24 cellular contexts compared by ENCODE assay signal in the genomic region with DNA sequence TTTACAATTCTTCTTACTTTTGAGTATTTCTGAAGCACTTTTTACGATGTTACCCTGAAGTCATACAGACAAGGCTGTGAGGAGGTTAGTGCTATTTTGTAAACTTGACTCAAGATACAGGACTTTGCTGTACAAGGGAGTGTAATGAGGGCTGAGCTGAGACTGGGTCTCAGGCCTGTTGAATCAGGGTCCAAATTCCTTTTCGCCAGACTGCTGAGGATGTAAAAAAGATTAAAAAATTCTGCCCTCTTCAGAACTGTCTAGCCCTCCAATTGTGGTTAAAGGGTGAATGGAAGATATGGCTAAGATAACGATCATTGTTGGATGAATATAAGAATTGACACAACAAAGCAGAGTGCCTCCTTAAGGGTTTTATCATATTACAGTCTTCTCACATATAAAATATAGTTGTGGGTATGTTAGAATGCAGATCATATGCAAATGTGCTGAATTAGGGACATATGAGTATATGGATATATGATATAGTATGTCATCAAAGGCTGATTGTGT.
DNase-seq lines count a peak whose midpoint lies in the region; ATAC-seq and TF ChIP-seq lines count a peak whose summit lies in the region.
"Had no signal": no experiment of that assay in that cellular context is flagged by ENCODE, and none has a peak within 500 bp of the region (broad histone marks: within the 10 kb centered on the region; RNA-seq: fewer than 3 reads in every experiment).

No MANE protein-coding gene starts in this region.

- H3K27ac ChIP-seq in ACC112 (ENCODE audit: low read depth, low read length) = peak overlapping the region; percentile 18
- H3K27ac ChIP-seq in SK-N-SH (ENCODE audit: low read depth in 2 of 2, low read length in 1 of 2) = peak overlapping the region; percentile 82 to 99
- H3K27ac ChIP-seq: RWPE1 had no signal

- TF ChIP-seq EP300 in SK-N-SH (IDR thresholded peaks at IDR 0.05; ENCODE audit: borderline replicate concordance in 1 of 2, low read depth in 1 of 2, low read length in 1 of 2) = peak in 1 of 2 experiments; percentile 70; a peak in 1 of 4 replicates

- peaks cover 57% of the 10 kb centered on the region for H3F3A ChIP-seq in SK-N-SH (replicated peaks; ENCODE audit: insufficient read depth)

- 55% methylated on average over 3 of the region's 3 CpGs for WGBS in SK-N-SH (ENCODE audit: low lambda C conversion rate)

- POLR2A ChIA-PET in SK-N-SH (lab: Yijun Ruan, JAX) = no interaction called here

- H3K36me3 ChIP-seq in ACC112 (ENCODE audit: insufficient read depth, low read length) (no peaks in the 10 kb centered on the region), SK-N-SH (replicated peaks in 1 of 2; ENCODE audit: control insufficient read depth in 1 of 2, insufficient read depth in 2 of 2, low read length in 1 of 2) (no peaks in the 10 kb centered on the region)

- H3K4me1 ChIP-seq in ACC112 (ENCODE audit: control insufficient read depth, insufficient read depth, low read length, unreplicated experiment) (peaks cover 54% of the 10 kb centered on the region), SK-N-SH (ENCODE audit: control insufficient read depth in 1 of 2, insufficient read depth in 2 of 2, low read depth in 1 of 2, low read length in 1 of 2) (peaks cover 2 to 41% of the 10 kb centered on the region in 2 experiments; a peak in 3 of 4 replicates)

- H4K20me1 ChIP-seq in SK-N-SH (ENCODE audit: insufficient read depth) = no peaks in the 10 kb centered on the region

- H3K4me3 ChIP-seq in ACC112 (ENCODE audit: low read depth, low read length) (no peak overlapping the region), SK-N-SH (ENCODE audit: low read depth in 2 of 2, low read length in 1 of 2) (no peak overlapping the region), fibroblast of villous mesenchyme (ENCODE audit: low read depth, low read length) (no peak overlapping the region)
- H3K4me3 ChIP-seq: GM12878, K562 had no signal

- CTCF ChIA-PET in SK-N-SH (lab: Yijun Ruan, JAX) = no interaction called here

- H3K36me3 Mint-ChIP-seq in osteocyte (ENCODE audit: unreplicated experiment) = peaks cover 3% of the 10 kb centered on the region

- H3K27me3 Mint-ChIP-seq in osteocyte (ENCODE audit: unreplicated experiment) = no peaks in the 10 kb centered on the region

- H3K79me2 ChIP-seq in ACC112 (ENCODE audit: control insufficient read depth, insufficient read depth, low read length, unreplicated experiment) (no peaks in the 10 kb centered on the region), SK-N-SH (ENCODE audit: insufficient read depth) (no peaks in the 10 kb centered on the region)

- H2AFZ ChIP-seq in ACC112 (ENCODE audit: low read length, unreplicated experiment) = no peak overlapping the region
- H2AFZ ChIP-seq in SK-N-SH (ENCODE audit: low read depth) = no peak overlapping the region

- TF ChIP-seq RAD21 in SK-N-SH (IDR thresholded peaks at IDR 0.05; ENCODE audit: low read length) = no peak

- H3K4me2 ChIP-seq in SK-N-SH = no peak overlapping the region; the same call in 1 of the 2 replicates

- TF ChIP-seq CTCF in SK-N-SH (IDR thresholded peaks at IDR 0.05) (no peak), fibroblast of villous mesenchyme (IDR thresholded peaks at IDR 0.05; ENCODE audit: insufficient read depth, low read depth, low read length) (no peak), osteocyte (IDR thresholded peaks at IDR 0.05) (no peak)

- H3K9ac ChIP-seq in SK-N-SH = peak overlapping the region; percentile 73; the same call in 1 of the 2 replicates

- H3K9me3 Mint-ChIP-seq in osteocyte (ENCODE audit: unreplicated experiment) = peaks cover 3% of the 10 kb centered on the region

- H3K27me3 ChIP-seq in ACC112 (ENCODE audit: insufficient read depth, low read length) (no peaks in the 10 kb centered on the region), SK-N-SH (ENCODE audit: insufficient read depth) (no peaks in the 10 kb centered on the region)

- H3K27ac Mint-ChIP-seq in osteocyte (ENCODE audit: unreplicated experiment) = peak overlapping the region; percentile 32
- H3K27ac Mint-ChIP-seq: B cell had no signal

- no peak overlapping the region for H3K4me3 Mint-ChIP-seq in osteocyte (ENCODE audit: unreplicated experiment)
- H3K4me3 Mint-ChIP-seq: B cell had no signal

- DNase-seq in SK-N-SH (no peak), fibroblast of villous mesenchyme (ENCODE audit: low read depth) (peak; percentile 33), osteocyte (ENCODE audit: extremely low spot score, unreplicated experiment) (no peak), DMS79 treated with DMSO at 0.1 percent for 48 hours (lab: John Stamatoyannopoulos, UW) (no peak), NCI-H748 (lab: John Stamatoyannopoulos, UW; ENCODE audit: unreplicated experiment) (no peak)
- DNase-seq: 8988T, DMS 273 treated with DMSO at 0.1 percent for 48 hours, EL, GOT3, MV-4-11, NCI-H1417 treated with DMSO at 0.1 percent for 48 hours, NCI-H187 treated with DMSO at 0.1 percent for 48 hours, NCI-H226, NCI-H524, PC-3, SIG-M5 had no signal

- no peaks in the 10 kb centered on the region for H3K9me3 ChIP-seq in SK-N-SH

- no peak for ATAC-seq in HG03045 (IDR thresholded peaks at IDR 0.05; ENCODE audit: unreplicated experiment)
- no peak for ATAC-seq in GM19023 (IDR thresholded peaks at IDR 0.05; ENCODE audit: unreplicated experiment)
- ATAC-seq: GM12878, HCT116, K562, PC-3 had no signal

- peaks cover 72% of the 10 kb centered on the region for H3K4me1 Mint-ChIP-seq in osteocyte (ENCODE audit: unreplicated experiment)
- H3K4me1 Mint-ChIP-seq: B cell had no signal

- no peaks in the 10 kb centered on the region for H3K9me2 ChIP-seq in SK-N-SH

TF ChIP-seq in SK-N-SH, 30 proteins besides CTCF, POLR2A, EP300 and RAD21:
- peak; percentile 65 for TF ChIP-seq POLR2AphosphoS5 (IDR thresholded peaks at IDR 0.05; ENCODE audit: low read depth, low read length)
- peak; percentile 59; the same call in 1 of the 2 replicates for TF ChIP-seq TCF12 (IDR thresholded peaks at IDR 0.05)
- no peak for TF ChIP-seq FOXJ3 (CRISPR knock-in tag; IDR thresholded peaks at IDR 0.05)
- TF ChIP-seq, protein P1, sequence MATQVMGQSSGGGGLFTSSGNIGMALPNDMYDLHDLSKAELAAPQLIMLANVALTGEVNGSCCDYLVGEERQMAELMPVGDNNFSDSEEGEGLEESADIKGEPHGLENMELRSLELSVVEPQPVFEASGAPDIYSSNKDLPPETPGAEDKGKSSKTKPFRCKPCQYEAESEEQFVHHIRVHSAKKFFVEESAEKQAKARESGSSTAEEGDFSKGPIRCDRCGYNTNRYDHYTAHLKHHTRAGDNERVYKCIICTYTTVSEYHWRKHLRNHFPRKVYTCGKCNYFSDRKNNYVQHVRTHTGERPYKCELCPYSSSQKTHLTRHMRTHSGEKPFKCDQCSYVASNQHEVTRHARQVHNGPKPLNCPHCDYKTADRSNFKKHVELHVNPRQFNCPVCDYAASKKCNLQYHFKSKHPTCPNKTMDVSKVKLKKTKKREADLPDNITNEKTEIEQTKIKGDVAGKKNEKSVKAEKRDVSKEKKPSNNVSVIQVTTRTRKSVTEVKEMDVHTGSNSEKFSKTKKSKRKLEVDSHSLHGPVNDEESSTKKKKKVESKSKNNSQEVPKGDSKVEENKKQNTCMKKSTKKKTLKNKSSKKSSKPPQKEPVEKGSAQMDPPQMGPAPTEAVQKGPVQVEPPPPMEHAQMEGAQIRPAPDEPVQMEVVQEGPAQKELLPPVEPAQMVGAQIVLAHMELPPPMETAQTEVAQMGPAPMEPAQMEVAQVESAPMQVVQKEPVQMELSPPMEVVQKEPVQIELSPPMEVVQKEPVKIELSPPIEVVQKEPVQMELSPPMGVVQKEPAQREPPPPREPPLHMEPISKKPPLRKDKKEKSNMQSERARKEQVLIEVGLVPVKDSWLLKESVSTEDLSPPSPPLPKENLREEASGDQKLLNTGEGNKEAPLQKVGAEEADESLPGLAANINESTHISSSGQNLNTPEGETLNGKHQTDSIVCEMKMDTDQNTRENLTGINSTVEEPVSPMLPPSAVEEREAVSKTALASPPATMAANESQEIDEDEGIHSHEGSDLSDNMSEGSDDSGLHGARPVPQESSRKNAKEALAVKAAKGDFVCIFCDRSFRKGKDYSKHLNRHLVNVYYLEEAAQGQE (IDR thresholded peaks at IDR 0.05; ENCODE audit: low read depth, low read length) = no peak
- peak; percentile 34; the same call in 1 of the 2 replicates for TF ChIP-seq JUND (IDR thresholded peaks at IDR 0.05)
- TF ChIP-seq, protein P2, sequence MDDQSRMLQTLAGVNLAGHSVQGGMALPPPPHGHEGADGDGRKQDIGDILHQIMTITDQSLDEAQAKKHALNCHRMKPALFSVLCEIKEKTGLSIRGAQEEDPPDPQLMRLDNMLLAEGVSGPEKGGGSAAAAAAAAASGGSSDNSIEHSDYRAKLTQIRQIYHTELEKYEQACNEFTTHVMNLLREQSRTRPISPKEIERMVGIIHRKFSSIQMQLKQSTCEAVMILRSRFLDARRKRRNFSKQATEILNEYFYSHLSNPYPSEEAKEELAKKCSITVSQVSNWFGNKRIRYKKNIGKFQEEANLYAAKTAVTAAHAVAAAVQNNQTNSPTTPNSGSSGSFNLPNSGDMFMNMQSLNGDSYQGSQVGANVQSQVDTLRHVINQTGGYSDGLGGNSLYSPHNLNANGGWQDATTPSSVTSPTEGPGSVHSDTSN (IDR thresholded peaks at IDR 0.05) = peak; percentile 77
- peak; percentile 35; the same call in 1 of the 2 replicates for TF ChIP-seq RXRA (IDR thresholded peaks at IDR 0.05; ENCODE audit: borderline replicate concordance, low read depth)
